Comparison of ENCODE assay signal across 6 cellular contexts in genomic region chrX:9240956-9241355, GRCh38.
"Had no signal": no experiment of that assay in that cellular context is flagged by ENCODE, and none has a peak within 500 bp of the region (broad histone marks: within the 10 kb centered on the region; RNA-seq: fewer than 3 reads in every experiment).

No MANE protein-coding gene starts in this region.

- H3K4me3 Mint-ChIP-seq: GM23338, H9 had no signal

- H3K27ac Mint-ChIP-seq: GM23338, H9 had no signal

- ATAC-seq: GM23338, K562 had no signal

- H3K4me3 ChIP-seq: GM23338, K562 had no signal

- DNase-seq: H9, HCEC 1CT, IMR-90, KG1 had no signal

- H3K4me2 ChIP-seq: GM23338 had no signal

- H3K9me3 Mint-ChIP-seq: GM23338 had no signal
